ENCODE assay signal across 17 cellular contexts in the genomic region with DNA sequence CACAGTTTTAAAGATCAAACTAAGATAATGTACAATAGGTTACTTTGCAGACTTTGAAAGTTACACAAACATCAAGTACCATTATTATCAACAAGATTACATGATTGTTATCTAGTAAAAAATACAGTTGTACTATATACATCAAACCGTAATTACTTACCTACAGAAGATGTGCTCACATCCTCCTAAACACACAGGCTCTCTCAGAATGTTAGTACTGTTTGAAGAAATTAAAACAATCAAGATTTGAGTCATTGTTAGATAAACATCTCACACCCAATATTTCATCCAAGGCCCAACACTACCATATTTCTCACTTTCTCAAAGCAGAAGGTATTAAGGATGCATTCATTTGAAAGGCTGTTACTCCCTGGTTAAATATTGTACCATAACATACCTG.
"Had no signal": no experiment of that assay in that cellular context is flagged by ENCODE, and none has a peak within 500 bp of the region (broad histone marks: within the 10 kb centered on the region; RNA-seq: fewer than 3 reads in every experiment).

No MANE protein-coding gene starts in this region.

- H3K9me3 Mint-ChIP-seq: activated CD4-positive, alpha-beta T cell treated with anti-CD3 and anti-CD28 coated beads, Interleukin-2, amount 10 ng/mL, durations not matched to agents 7 days and 5 days; activated T-cell treated with anti-CD3 and anti-CD28 coated beads, Interleukin-2, amount 50 U/mL, for 4 hours; effector memory CD8-positive, alpha-beta T cell; naive thymus-derived CD8-positive, alpha-beta T cell had no signal

- H3K27me3 ChIP-seq: foreskin keratinocyte, hepatocyte, right atrium auricular region, tibial artery had no signal

- ATAC-seq: effector memory CD8-positive, alpha-beta T cell; foreskin keratinocyte; left cardiac atrium; naive thymus-derived CD8-positive, alpha-beta T cell; stimulated activated naive CD8-positive, alpha-beta T cell treated with anti-CD3 and anti-CD28 coated beads, Interleukin-15, Interleukin-2, amounts not matched to agents 100 U/mL and 50 U/mL, for 24 hours had no signal

- H3K4me3 ChIP-seq: hepatocyte, prostate gland, right atrium auricular region, tibial artery had no signal

- H3K27me3 Mint-ChIP-seq: activated CD4-positive, alpha-beta T cell treated with anti-CD3 and anti-CD28 coated beads, Interleukin-2, amount 10 ng/mL, durations not matched to agents 7 days and 5 days; activated naive CD8-positive, alpha-beta T cell; effector memory CD8-positive, alpha-beta T cell; naive thymus-derived CD8-positive, alpha-beta T cell had no signal

- DNase-seq: activated CD4-positive, alpha-beta T cell treated with anti-CD3 and anti-CD28 coated beads, Interleukin-2, amount 10 ng/mL, durations not matched to agents 7 days and 5 days; activated gamma-delta T cell; activated T-cell treated with anti-CD3 and anti-CD28 coated beads, Interleukin-2, amount 50 U/mL, for 4 hours; dermis blood vessel endothelial cell; effector memory CD8-positive, alpha-beta T cell; foreskin keratinocyte; left cardiac atrium; naive thymus-derived CD8-positive, alpha-beta T cell; stimulated activated CD4-positive, alpha-beta T cell treated with anti-CD3 and anti-CD28 coated beads, Interleukin-2, amount 100 ng/mL, for 24 hours; stimulated activated naive CD8-positive, alpha-beta T cell treated with anti-CD3 and anti-CD28 coated beads, Interleukin-15, Interleukin-2, amounts not matched to agents 100 U/mL and 50 U/mL, for 24 hours; substantia nigra; SW 1271; tibial artery had no signal

- H3K36me3 ChIP-seq: prostate gland, right atrium auricular region had no signal

- H3K4me3 Mint-ChIP-seq: activated CD4-positive, alpha-beta T cell treated with anti-CD3 and anti-CD28 coated beads, Interleukin-2, amount 10 ng/mL, durations not matched to agents 7 days and 5 days; activated naive CD8-positive, alpha-beta T cell; activated T-cell treated with anti-CD3 and anti-CD28 coated beads, Interleukin-2, amount 50 U/mL, for 4 hours; effector memory CD8-positive, alpha-beta T cell; naive thymus-derived CD8-positive, alpha-beta T cell had no signal

- H3K27ac Mint-ChIP-seq: activated CD4-positive, alpha-beta T cell treated with anti-CD3 and anti-CD28 coated beads, Interleukin-2, amount 10 ng/mL, durations not matched to agents 7 days and 5 days; activated naive CD8-positive, alpha-beta T cell; effector memory CD8-positive, alpha-beta T cell; naive thymus-derived CD8-positive, alpha-beta T cell had no signal
